In genomic region chr6:122610690-122611455, GRCh38 we compare ENCODE assay signal across 8 cellular contexts. TPM values are rescaled to one million over a fixed set of nuclear protein-coding genes. Genes with fewer than 3 reads are reported as not detected.
DNase-seq lines count a peak whose midpoint lies in the region; ATAC-seq and TF ChIP-seq lines count a peak whose summit lies in the region.

No MANE protein-coding gene starts in this region.

- no peaks in the 10 kb centered on the region for H3K36me3 Mint-ChIP-seq in activated naive CD8-positive, alpha-beta T cell treated with anti-CD3 and anti-CD28 coated beads, Interleukin-2, amount 10 ng/mL, durations not matched to agents 7 days and 5 days

- no peak overlapping the region for H3K27ac Mint-ChIP-seq in activated naive CD8-positive, alpha-beta T cell treated with anti-CD3 and anti-CD28 coated beads, Interleukin-2, amount 10 ng/mL, durations not matched to agents 7 days and 5 days

- H3K9me3 ChIP-seq in right atrium auricular region (no peaks in the 10 kb centered on the region), psoas muscle (no peaks in the 10 kb centered on the region)

- peak; percentile 41 for ATAC-seq in GM18505 (IDR thresholded peaks at IDR 0.05; ENCODE audit: unreplicated experiment)
- peak; percentile 38 for ATAC-seq in HG02970 (IDR thresholded peaks at IDR 0.05; ENCODE audit: low FRiP score, unreplicated experiment)
- ATAC-seq in activated naive CD8-positive, alpha-beta T cell treated with anti-CD3 and anti-CD28 coated beads, Interleukin-2, amount 10 ng/mL, durations not matched to agents 7 days and 5 days (ENCODE audit: low read depth): peak; percentile 50
- ATAC-seq in psoas muscle: peak; percentile 58 to 83 (median 68)

- WGBS in psoas muscle, 3 donors: 1% methylated on average over 39 to 42 of the region's 42 CpGs

- DNase-seq in AG10803 (ENCODE audit: low read depth): no peak
- DNase-seq in NCI-H510A treated with DMSO at 0.1 percent for 48 hours (lab: John Stamatoyannopoulos, UW): peak; percentile 39
- DNase-seq in activated naive CD8-positive, alpha-beta T cell treated with anti-CD3 and anti-CD28 coated beads, Interleukin-2, amount 10 ng/mL, durations not matched to agents 7 days and 5 days: peak; percentile 38
- no peak for DNase-seq in right atrium auricular region (ENCODE audit: low spot score)
- DNase-seq in psoas muscle: peak; percentile 28 to 58
- no peak for DNase-seq in NCI-H1436 treated with DMSO at 0.1 percent for 48 hours (lab: John Stamatoyannopoulos, UW)

- peak overlapping the region; percentile 58 for H3K4me3 ChIP-seq in AG10803 (ENCODE audit: low read length)
- peak overlapping the region; percentile 35 to 49 for H3K4me3 ChIP-seq in right atrium auricular region
- H3K4me3 ChIP-seq in psoas muscle: peak overlapping the region; percentile 65

- POLR2A ChIA-PET in activated naive CD8-positive, alpha-beta T cell treated with anti-CD3 and anti-CD28 coated beads, Interleukin-2, amount 10 ng/mL, durations not matched to agents 7 days and 5 days (lab: Charles Lee): no interaction called here

- H3K4me1 Mint-ChIP-seq in activated naive CD8-positive, alpha-beta T cell treated with anti-CD3 and anti-CD28 coated beads, Interleukin-2, amount 10 ng/mL, durations not matched to agents 7 days and 5 days: peaks cover 12% of the 10 kb centered on the region

- TF ChIP-seq POLR2A in GM18505 (IDR thresholded peaks at IDR 0.05; ENCODE audit: borderline replicate concordance, extremely low read depth, insufficient read depth, insufficient read length): no peak

- H3K27me3 ChIP-seq in right atrium auricular region: no peaks in the 10 kb centered on the region
- peaks cover 0 to 3% (median 0%) of the 10 kb centered on the region in 3 donors for H3K27me3 ChIP-seq in psoas muscle (ENCODE audit: insufficient read depth in 3 of 3, low read length in 2 of 3)

- H3K36me3 ChIP-seq in right atrium auricular region (no peaks in the 10 kb centered on the region), psoas muscle (ENCODE audit: insufficient read depth in 1 of 2, low read depth in 1 of 2) (no peaks in the 10 kb centered on the region)

- TF ChIP-seq CTCF in AG10803 (conservative IDR thresholded peaks at IDR 0.05; ENCODE audit: low read length) (no peak), right atrium auricular region (IDR thresholded peaks at IDR 0.05) (no peak), psoas muscle (IDR thresholded peaks at IDR 0.05) (no peak)

- H3K27me3 Mint-ChIP-seq in activated naive CD8-positive, alpha-beta T cell treated with anti-CD3 and anti-CD28 coated beads, Interleukin-2, amount 10 ng/mL, durations not matched to agents 7 days and 5 days: peaks cover 41% of the 10 kb centered on the region

- intact Hi-C loops in psoas muscle (cut with DNase I): loop anchor here in 1 of 2 donors (5.0 kb wide), 1 partner anchor 106 kb away; no protein-coding TSS in a partner anchor

- H3K4me1 ChIP-seq in right atrium auricular region (peaks cover 0 to 16% of the 10 kb centered on the region in 2 donors), psoas muscle (peaks cover 5% of the 10 kb centered on the region)

- H3K27ac ChIP-seq in right atrium auricular region: no peak overlapping the region
- no peak overlapping the region for H3K27ac ChIP-seq in psoas muscle

- H3K9me3 Mint-ChIP-seq in activated naive CD8-positive, alpha-beta T cell treated with anti-CD3 and anti-CD28 coated beads, Interleukin-2, amount 10 ng/mL, durations not matched to agents 7 days and 5 days: no peaks in the 10 kb centered on the region

- H3K4me3 Mint-ChIP-seq in activated naive CD8-positive, alpha-beta T cell treated with anti-CD3 and anti-CD28 coated beads, Interleukin-2, amount 10 ng/mL, durations not matched to agents 7 days and 5 days: peak overlapping the region; percentile 93

RNA-seq across cellular contexts. Expression of gene PKIB, which starts 0.7 kb away (rescaled TPM):
- 1 to 10 TPM in 1 of 2 experiments, under 1 TPM in 1; 0.78 to 1.3 TPM for total RNA-seq in activated naive CD8-positive, alpha-beta T cell treated with anti-CD3 and anti-CD28 coated beads, Interleukin-2, amount 10 ng/mL, durations not matched to agents 7 days and 5 days
- total RNA-seq in right atrium auricular region (not detected), psoas muscle (1 to 10 TPM in 2 of 4 donors, under 1 TPM in 2; 0.20 to 1.1 (median 0.84) TPM)
- 1 to 10 TPM in 1 of 3 donors, under 1 TPM in 2; 0.44 to 2.4 (median 0.47) TPM for polyA plus RNA-seq in psoas muscle

Comparison
In these comparisons a context has a peak if more than half of its experiments do, and no peak if none do; other contexts are left out.
1. DNase-seq: peak in NCI-H510A treated with DMSO at 0.1 percent for 48 hours (single experiment), activated naive CD8-positive, alpha-beta T cell treated with anti-CD3 and anti-CD28 coated beads, Interleukin-2, amount 10 ng/mL, durations not matched to agents 7 days and 5 days (single experiment) and psoas muscle (2 of 2); none in AG10803 (single experiment), right atrium auricular region (single experiment) and NCI-H1436 treated with DMSO at 0.1 percent for 48 hours (single experiment).
2. Peak in every context shown above with its lines, with median percentiles within 50 percentile points of each other: H3K4me3 ChIP-seq and ATAC-seq.